ENCODE assay signal across 11 cellular contexts in the genomic region with DNA sequence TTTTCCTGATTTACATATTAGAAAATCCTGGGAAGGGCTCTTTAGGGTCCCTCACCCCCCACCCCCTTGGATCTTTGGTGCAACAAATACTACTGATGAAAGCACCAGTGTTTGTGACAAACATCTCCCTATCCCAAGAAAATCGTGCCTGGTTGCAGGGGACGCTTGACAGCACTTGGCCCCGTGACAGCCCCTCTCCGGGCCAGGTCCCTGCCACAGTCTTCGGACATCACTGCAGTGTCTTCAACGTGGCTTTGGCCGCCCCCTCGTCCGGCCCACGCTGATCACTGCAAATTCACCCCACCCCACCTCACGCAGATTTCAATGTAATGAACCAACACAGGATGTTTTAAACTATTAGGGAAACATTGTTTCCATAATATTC. TPM values are rescaled to one million over a fixed set of nuclear protein-coding genes. Genes with fewer than 3 reads are reported as not detected.
DNase-seq lines count a peak whose midpoint lies in the region; ATAC-seq, FAIRE-seq and TF ChIP-seq lines count a peak whose summit lies in the region.
"Had no signal": no experiment of that assay in that cellular context is flagged by ENCODE, and none has a peak within 500 bp of the region (broad histone marks: within the 10 kb centered on the region; RNA-seq: fewer than 3 reads in every experiment).

No MANE protein-coding gene starts in this region.

- H3K9ac ChIP-seq in iPS-15b (ENCODE audit: low read depth, low read length), result no peak overlapping the region
- no peak overlapping the region for H3K9ac ChIP-seq in stomach smooth muscle (ENCODE audit: low read length in 2 of 2)

- no peak for DNase-seq in activated CD8-positive, alpha-beta memory T cell treated with anti-CD3 and anti-CD28 coated beads, Interleukin-2, amount 10 ng/mL, durations not matched to agents 7 days and 5 days
- no peak for DNase-seq in activated CD8-positive, alpha-beta memory T cell treated with anti-CD3 and anti-CD28 coated beads for 24 hours
- DNase-seq in activated naive CD8-positive, alpha-beta T cell treated with anti-CD3 and anti-CD28 coated beads for 36 hours, result no peak
- no peak for DNase-seq in GM19239 (ENCODE audit: insufficient read length, low spot score)
- no peak for DNase-seq in NCI-H1105 treated with DMSO at 0.1 percent for 48 hours (lab: John Stamatoyannopoulos, UW)
- no peak for DNase-seq in transverse colon
- DNase-seq: mucosa of descending colon had no signal

- TF ChIP-seq EP300 in transverse colon (IDR thresholded peaks at IDR 0.05; ENCODE audit: low read depth), result no peak

- peaks cover 59% of the 10 kb centered on the region for H3K4me1 ChIP-seq in iPS-15b (ENCODE audit: control insufficient read depth, insufficient read depth, low read length)
- peaks cover 61% of the 10 kb centered on the region for H3K4me1 ChIP-seq in stomach smooth muscle (ENCODE audit: control insufficient read depth, insufficient read depth, low read length)
- peaks cover 23 to 61% (median 30%) of the 10 kb centered on the region in 4 donors for H3K4me1 ChIP-seq in transverse colon

- H3K36me3 ChIP-seq in iPS-15b (ENCODE audit: control insufficient read depth, insufficient read depth, low read length) (no peaks in the 10 kb centered on the region), stomach smooth muscle (ENCODE audit: control insufficient read depth in 2 of 2, insufficient read depth in 2 of 2, low read length in 2 of 2) (peaks cover 0 to 2% of the 10 kb centered on the region in 2 donors), transverse colon (peaks cover 0 to 8% (median 0%) of the 10 kb centered on the region in 4 donors)

- intact Hi-C loops in transverse colon (cut with DNase I; ENCODE audit: low total_unique reads), result loop anchor here (10.0 kb wide), 1 partner anchor 89 kb away; a partner anchor contains a TSS

- no peaks in the 10 kb centered on the region for H3K9me3 ChIP-seq in iPS-15b (ENCODE audit: control insufficient read depth, insufficient read depth, low read length)
- H3K9me3 ChIP-seq in stomach smooth muscle (ENCODE audit: control insufficient read depth in 2 of 2, low read length in 2 of 2), result no peaks in the 10 kb centered on the region
- H3K9me3 ChIP-seq in transverse colon, result no peaks in the 10 kb centered on the region
- H3K9me3 ChIP-seq: mucosa of descending colon had no signal

- H3K27ac ChIP-seq in stomach smooth muscle (ENCODE audit: low read length), result no peak overlapping the region
- peak overlapping the region in 2 of 4 donors; percentile 21 to 26 for H3K27ac ChIP-seq in transverse colon
- H3K27ac ChIP-seq: C4-2B, epithelial cell of prostate had no signal

- no peak for TF ChIP-seq POLR2A in transverse colon (IDR thresholded peaks at IDR 0.05)

- no peak for TF ChIP-seq CTCF in transverse colon (IDR thresholded peaks at IDR 0.05)

- in situ Hi-C loops in transverse colon (cut with MboI; ENCODE audit: low pct_ligation_motif_present in 1 of 4, low pct_unique_long_range_greater_than_20kb in 1 of 4, low sequenced_read_pairs in 3 of 4), result no loop called here

- H3K4me3 ChIP-seq in iPS-15b (ENCODE audit: low read depth, low read length), result peak overlapping the region; percentile 18
- peak overlapping the region; percentile 13 to 47 for H3K4me3 ChIP-seq in stomach smooth muscle (ENCODE audit: low read length in 2 of 2)
- peak overlapping the region in 1 of 4 donors; percentile 17 for H3K4me3 ChIP-seq in transverse colon
- H3K4me3 ChIP-seq: mucosa of descending colon had no signal

- no peak for ATAC-seq in activated CD8-positive, alpha-beta memory T cell treated with anti-CD3 and anti-CD28 coated beads, Interleukin-2, amount 10 ng/mL, durations not matched to agents 7 days and 5 days
- ATAC-seq: mucosa of descending colon had no signal

- peaks cover 50% of the 10 kb centered on the region for H3K4me1 Mint-ChIP-seq in activated CD8-positive, alpha-beta memory T cell treated with anti-CD3 and anti-CD28 coated beads, Interleukin-2, amount 10 ng/mL, durations not matched to agents 7 days and 5 days
- H3K4me1 Mint-ChIP-seq in activated naive CD8-positive, alpha-beta T cell treated with anti-CD3 and anti-CD28 coated beads for 36 hours, result peaks cover 67% of the 10 kb centered on the region

- no peaks in the 10 kb centered on the region for H3K27me3 Mint-ChIP-seq in activated CD8-positive, alpha-beta memory T cell treated with anti-CD3 and anti-CD28 coated beads, Interleukin-2, amount 10 ng/mL, durations not matched to agents 7 days and 5 days
- H3K27me3 Mint-ChIP-seq in activated naive CD8-positive, alpha-beta T cell treated with anti-CD3 and anti-CD28 coated beads for 36 hours, result peaks cover 4% of the 10 kb centered on the region

- WGBS in transverse colon (ENCODE audit: low coverage in 1 of 2), 2 donors, result 40 to 52% methylated on average over 8 to 11 of the region's 11 CpGs

- no peak overlapping the region for H3K4me3 Mint-ChIP-seq in activated CD8-positive, alpha-beta memory T cell treated with anti-CD3 and anti-CD28 coated beads, Interleukin-2, amount 10 ng/mL, durations not matched to agents 7 days and 5 days
- H3K4me3 Mint-ChIP-seq in activated naive CD8-positive, alpha-beta T cell treated with anti-CD3 and anti-CD28 coated beads for 36 hours, result peak overlapping the region; percentile 42

- H3K27me3 ChIP-seq in iPS-15b (ENCODE audit: control insufficient read depth, insufficient read depth, low read length), result no peaks in the 10 kb centered on the region
- H3K27me3 ChIP-seq in stomach smooth muscle (ENCODE audit: control insufficient read depth in 1 of 2, insufficient read depth in 2 of 2, low read length in 2 of 2), result no peaks in the 10 kb centered on the region
- H3K27me3 ChIP-seq in transverse colon, result no peaks in the 10 kb centered on the region

- CTCF ChIA-PET in activated CD8-positive, alpha-beta memory T cell treated with anti-CD3 and anti-CD28 coated beads, Interleukin-2, amount 10 ng/mL, durations not matched to agents 7 days and 5 days (lab: Charles Lee), result no interaction called here

- peak overlapping the region; percentile 29 for H3K27ac Mint-ChIP-seq in activated CD8-positive, alpha-beta memory T cell treated with anti-CD3 and anti-CD28 coated beads, Interleukin-2, amount 10 ng/mL, durations not matched to agents 7 days and 5 days
- H3K27ac Mint-ChIP-seq in activated naive CD8-positive, alpha-beta T cell treated with anti-CD3 and anti-CD28 coated beads for 36 hours, result peak overlapping the region; percentile 88

- peaks cover 62% of the 10 kb centered on the region for H3K36me3 Mint-ChIP-seq in activated CD8-positive, alpha-beta memory T cell treated with anti-CD3 and anti-CD28 coated beads, Interleukin-2, amount 10 ng/mL, durations not matched to agents 7 days and 5 days
- H3K36me3 Mint-ChIP-seq in activated naive CD8-positive, alpha-beta T cell treated with anti-CD3 and anti-CD28 coated beads for 36 hours, result peaks cover 60% of the 10 kb centered on the region

- H3K9me3 Mint-ChIP-seq in activated CD8-positive, alpha-beta memory T cell treated with anti-CD3 and anti-CD28 coated beads, Interleukin-2, amount 10 ng/mL, durations not matched to agents 7 days and 5 days (ENCODE audit: low read depth), result no peaks in the 10 kb centered on the region
- H3K9me3 Mint-ChIP-seq in activated naive CD8-positive, alpha-beta T cell treated with anti-CD3 and anti-CD28 coated beads for 36 hours, result no peaks in the 10 kb centered on the region

- FAIRE-seq in GM19239 (lab: Jason Lieb, UNC), result no peak

RNA-seq across cellular contexts. Expression of a gene that starts 43.3 kb away (rescaled TPM):
- total RNA-seq in activated CD8-positive, alpha-beta memory T cell treated with anti-CD3 and anti-CD28 coated beads, Interleukin-2, amount 10 ng/mL, durations not matched to agents 7 days and 5 days, result 100 to 1,000 TPM; 817 to 859 TPM
- 100 to 1,000 TPM; 779 to 785 TPM for total RNA-seq in activated naive CD8-positive, alpha-beta T cell treated with anti-CD3 and anti-CD28 coated beads for 36 hours
- 100 to 1,000 TPM; 501 to 716 (median 535) TPM for total RNA-seq in transverse colon

RNA-seq across cellular contexts. Expression of a gene that starts 45.1 kb away (rescaled TPM):
- total RNA-seq in activated CD8-positive, alpha-beta memory T cell treated with anti-CD3 and anti-CD28 coated beads, Interleukin-2, amount 10 ng/mL, durations not matched to agents 7 days and 5 days, result 1 to 10 TPM in 1 of 2 experiments, under 1 TPM in 1; 0.89 to 1.8 TPM
- 1 to 10 TPM; 1.0 to 1.3 TPM for total RNA-seq in activated naive CD8-positive, alpha-beta T cell treated with anti-CD3 and anti-CD28 coated beads for 36 hours
- total RNA-seq in transverse colon, result 1 to 10 TPM in 1 of 4 donors, under 1 TPM in 1, not detected in 2; 0.55 to 1.1 TPM
